1 cellular context compared by ENCODE assay signal in the genomic region with DNA sequence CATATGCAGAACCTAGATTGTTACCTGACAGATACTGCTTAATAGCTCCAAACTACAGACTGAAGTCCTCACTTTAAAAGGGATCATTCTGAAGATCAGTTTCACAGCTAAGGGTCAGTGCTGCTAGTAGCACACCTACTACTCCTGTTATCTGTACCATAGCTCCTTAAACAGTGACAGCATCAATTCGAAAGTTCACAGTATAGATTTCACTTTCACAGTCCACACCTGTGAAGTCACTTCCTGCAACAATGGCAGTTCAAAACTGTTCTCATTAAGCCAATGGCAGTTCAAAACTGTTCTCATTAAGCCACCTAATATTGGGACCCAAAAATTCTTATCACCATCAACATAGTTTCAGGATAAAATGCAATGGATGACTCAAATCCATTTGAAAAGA.
TF ChIP-seq lines count a peak whose summit lies in the region.

No MANE protein-coding gene starts in this region.

TF ChIP-seq in GM12878, 131 proteins besides CTCF, POLR2A, EP300 and RAD21 (continued from another document):
- TF ChIP-seq, protein P1, sequence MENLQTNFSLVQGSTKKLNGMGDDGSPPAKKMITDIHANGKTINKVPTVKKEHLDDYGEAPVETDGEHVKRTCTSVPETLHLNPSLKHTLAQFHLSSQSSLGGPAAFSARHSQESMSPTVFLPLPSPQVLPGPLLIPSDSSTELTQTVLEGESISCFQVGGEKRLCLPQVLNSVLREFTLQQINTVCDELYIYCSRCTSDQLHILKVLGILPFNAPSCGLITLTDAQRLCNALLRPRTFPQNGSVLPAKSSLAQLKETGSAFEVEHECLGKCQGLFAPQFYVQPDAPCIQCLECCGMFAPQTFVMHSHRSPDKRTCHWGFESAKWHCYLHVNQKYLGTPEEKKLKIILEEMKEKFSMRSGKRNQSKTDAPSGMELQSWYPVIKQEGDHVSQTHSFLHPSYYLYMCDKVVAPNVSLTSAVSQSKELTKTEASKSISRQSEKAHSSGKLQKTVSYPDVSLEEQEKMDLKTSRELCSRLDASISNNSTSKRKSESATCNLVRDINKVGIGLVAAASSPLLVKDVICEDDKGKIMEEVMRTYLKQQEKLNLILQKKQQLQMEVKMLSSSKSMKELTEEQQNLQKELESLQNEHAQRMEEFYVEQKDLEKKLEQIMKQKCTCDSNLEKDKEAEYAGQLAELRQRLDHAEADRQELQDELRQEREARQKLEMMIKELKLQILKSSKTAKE (IDR thresholded peaks at IDR 0.05; ENCODE audit: low read depth, poor library complexity, severe bottlenecking): no peak
- TF ChIP-seq, protein P2, sequence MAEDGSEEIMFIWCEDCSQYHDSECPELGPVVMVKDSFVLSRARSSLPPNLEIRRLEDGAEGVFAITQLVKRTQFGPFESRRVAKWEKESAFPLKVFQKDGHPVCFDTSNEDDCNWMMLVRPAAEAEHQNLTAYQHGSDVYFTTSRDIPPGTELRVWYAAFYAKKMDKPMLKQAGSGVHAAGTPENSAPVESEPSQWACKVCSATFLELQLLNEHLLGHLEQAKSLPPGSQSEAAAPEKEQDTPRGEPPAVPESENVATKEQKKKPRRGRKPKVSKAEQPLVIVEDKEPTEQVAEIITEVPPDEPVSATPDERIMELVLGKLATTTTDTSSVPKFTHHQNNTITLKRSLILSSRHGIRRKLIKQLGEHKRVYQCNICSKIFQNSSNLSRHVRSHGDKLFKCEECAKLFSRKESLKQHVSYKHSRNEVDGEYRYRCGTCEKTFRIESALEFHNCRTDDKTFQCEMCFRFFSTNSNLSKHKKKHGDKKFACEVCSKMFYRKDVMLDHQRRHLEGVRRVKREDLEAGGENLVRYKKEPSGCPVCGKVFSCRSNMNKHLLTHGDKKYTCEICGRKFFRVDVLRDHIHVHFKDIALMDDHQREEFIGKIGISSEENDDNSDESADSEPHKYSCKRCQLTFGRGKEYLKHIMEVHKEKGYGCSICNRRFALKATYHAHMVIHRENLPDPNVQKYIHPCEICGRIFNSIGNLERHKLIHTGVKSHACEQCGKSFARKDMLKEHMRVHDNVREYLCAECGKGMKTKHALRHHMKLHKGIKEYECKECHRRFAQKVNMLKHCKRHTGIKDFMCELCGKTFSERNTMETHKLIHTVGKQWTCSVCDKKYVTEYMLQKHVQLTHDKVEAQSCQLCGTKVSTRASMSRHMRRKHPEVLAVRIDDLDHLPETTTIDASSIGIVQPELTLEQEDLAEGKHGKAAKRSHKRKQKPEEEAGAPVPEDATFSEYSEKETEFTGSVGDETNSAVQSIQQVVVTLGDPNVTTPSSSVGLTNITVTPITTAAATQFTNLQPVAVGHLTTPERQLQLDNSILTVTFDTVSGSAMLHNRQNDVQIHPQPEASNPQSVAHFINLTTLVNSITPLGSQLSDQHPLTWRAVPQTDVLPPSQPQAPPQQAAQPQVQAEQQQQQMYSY (CRISPR knock-in tag; IDR thresholded peaks at IDR 0.05): no peak
- TF ChIP-seq CREB1 (IDR thresholded peaks at IDR 0.05; ENCODE audit: low read depth) (peak; percentile 76), JUNB (IDR thresholded peaks at IDR 0.05) (peak; percentile 64), GABPA (IDR thresholded peaks at IDR 0.05; ENCODE audit: low read depth) (peak; percentile 73), NR2C1 (IDR thresholded peaks at IDR 0.05) (peak; percentile 64), ZZZ3 (IDR thresholded peaks at IDR 0.05; ENCODE audit: control insufficient read depth, insufficient read length, low read depth) (no peak), CBX5 (IDR thresholded peaks at IDR 0.05; ENCODE audit: low read depth) (no peak), SMAD1 (IDR thresholded peaks at IDR 0.05; ENCODE audit: low read depth, partially characterized antibody) (no peak), CHD2 (IDR thresholded peaks at IDR 0.05; ENCODE audit: borderline replicate concordance, low read depth, low read length) (no peak), NR2F1 (conservative IDR thresholded peaks at IDR 0.05) (0 out of 2 replicates have a peak, but pooled peaks have one; percentile 28), MTA2 (IDR thresholded peaks at IDR 0.05; ENCODE audit: low read depth) (0 out of 2 replicates have a peak, but pooled peaks have one; percentile 38), CREM (IDR thresholded peaks at IDR 0.05; ENCODE audit: low read depth) (peak; percentile 77), SPI1 (IDR thresholded peaks at IDR 0.05; ENCODE audit: borderline replicate concordance, insufficient read depth, low read depth, low read length) (no peak), SMC3 (IDR thresholded peaks at IDR 0.05; ENCODE audit: borderline replicate concordance, low read length) (no peak), TCF3 (IDR thresholded peaks at IDR 0.05; ENCODE audit: borderline replicate concordance, insufficient read depth, low read depth, low read length) (no peak)
- TF ChIP-seq, protein P3, sequence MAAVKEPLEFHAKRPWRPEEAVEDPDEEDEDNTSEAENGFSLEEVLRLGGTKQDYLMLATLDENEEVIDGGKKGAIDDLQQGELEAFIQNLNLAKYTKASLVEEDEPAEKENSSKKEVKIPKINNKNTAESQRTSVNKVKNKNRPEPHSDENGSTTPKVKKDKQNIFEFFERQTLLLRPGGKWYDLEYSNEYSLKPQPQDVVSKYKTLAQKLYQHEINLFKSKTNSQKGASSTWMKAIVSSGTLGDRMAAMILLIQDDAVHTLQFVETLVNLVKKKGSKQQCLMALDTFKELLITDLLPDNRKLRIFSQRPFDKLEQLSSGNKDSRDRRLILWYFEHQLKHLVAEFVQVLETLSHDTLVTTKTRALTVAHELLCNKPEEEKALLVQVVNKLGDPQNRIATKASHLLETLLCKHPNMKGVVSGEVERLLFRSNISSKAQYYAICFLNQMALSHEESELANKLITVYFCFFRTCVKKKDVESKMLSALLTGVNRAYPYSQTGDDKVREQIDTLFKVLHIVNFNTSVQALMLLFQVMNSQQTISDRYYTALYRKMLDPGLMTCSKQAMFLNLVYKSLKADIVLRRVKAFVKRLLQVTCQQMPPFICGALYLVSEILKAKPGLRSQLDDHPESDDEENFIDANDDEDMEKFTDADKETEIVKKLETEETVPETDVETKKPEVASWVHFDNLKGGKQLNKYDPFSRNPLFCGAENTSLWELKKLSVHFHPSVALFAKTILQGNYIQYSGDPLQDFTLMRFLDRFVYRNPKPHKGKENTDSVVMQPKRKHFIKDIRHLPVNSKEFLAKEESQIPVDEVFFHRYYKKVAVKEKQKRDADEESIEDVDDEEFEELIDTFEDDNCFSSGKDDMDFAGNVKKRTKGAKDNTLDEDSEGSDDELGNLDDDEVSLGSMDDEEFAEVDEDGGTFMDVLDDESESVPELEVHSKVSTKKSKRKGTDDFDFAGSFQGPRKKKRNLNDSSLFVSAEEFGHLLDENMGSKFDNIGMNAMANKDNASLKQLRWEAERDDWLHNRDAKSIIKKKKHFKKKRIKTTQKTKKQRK (IDR thresholded peaks at IDR 0.05; ENCODE audit: low read depth, low read length): no peak
- TF ChIP-seq, protein P4, sequence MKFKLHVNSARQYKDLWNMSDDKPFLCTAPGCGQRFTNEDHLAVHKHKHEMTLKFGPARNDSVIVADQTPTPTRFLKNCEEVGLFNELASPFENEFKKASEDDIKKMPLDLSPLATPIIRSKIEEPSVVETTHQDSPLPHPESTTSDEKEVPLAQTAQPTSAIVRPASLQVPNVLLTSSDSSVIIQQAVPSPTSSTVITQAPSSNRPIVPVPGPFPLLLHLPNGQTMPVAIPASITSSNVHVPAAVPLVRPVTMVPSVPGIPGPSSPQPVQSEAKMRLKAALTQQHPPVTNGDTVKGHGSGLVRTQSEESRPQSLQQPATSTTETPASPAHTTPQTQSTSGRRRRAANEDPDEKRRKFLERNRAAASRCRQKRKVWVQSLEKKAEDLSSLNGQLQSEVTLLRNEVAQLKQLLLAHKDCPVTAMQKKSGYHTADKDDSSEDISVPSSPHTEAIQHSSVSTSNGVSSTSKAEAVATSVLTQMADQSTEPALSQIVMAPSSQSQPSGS (IDR thresholded peaks at IDR 0.05; ENCODE audit: low read length): peak; percentile 60
- TF ChIP-seq, protein P5, sequence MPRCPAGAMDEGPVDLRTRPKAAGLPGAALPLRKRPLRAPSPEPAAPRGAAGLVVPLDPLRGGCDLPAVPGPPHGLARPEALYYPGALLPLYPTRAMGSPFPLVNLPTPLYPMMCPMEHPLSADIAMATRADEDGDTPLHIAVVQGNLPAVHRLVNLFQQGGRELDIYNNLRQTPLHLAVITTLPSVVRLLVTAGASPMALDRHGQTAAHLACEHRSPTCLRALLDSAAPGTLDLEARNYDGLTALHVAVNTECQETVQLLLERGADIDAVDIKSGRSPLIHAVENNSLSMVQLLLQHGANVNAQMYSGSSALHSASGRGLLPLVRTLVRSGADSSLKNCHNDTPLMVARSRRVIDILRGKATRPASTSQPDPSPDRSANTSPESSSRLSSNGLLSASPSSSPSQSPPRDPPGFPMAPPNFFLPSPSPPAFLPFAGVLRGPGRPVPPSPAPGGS (IDR thresholded peaks at IDR 0.05; ENCODE audit: borderline replicate concordance, insufficient read depth, low read depth, low read length, poor library complexity, severe bottlenecking): no peak
- TF ChIP-seq, protein P6, sequence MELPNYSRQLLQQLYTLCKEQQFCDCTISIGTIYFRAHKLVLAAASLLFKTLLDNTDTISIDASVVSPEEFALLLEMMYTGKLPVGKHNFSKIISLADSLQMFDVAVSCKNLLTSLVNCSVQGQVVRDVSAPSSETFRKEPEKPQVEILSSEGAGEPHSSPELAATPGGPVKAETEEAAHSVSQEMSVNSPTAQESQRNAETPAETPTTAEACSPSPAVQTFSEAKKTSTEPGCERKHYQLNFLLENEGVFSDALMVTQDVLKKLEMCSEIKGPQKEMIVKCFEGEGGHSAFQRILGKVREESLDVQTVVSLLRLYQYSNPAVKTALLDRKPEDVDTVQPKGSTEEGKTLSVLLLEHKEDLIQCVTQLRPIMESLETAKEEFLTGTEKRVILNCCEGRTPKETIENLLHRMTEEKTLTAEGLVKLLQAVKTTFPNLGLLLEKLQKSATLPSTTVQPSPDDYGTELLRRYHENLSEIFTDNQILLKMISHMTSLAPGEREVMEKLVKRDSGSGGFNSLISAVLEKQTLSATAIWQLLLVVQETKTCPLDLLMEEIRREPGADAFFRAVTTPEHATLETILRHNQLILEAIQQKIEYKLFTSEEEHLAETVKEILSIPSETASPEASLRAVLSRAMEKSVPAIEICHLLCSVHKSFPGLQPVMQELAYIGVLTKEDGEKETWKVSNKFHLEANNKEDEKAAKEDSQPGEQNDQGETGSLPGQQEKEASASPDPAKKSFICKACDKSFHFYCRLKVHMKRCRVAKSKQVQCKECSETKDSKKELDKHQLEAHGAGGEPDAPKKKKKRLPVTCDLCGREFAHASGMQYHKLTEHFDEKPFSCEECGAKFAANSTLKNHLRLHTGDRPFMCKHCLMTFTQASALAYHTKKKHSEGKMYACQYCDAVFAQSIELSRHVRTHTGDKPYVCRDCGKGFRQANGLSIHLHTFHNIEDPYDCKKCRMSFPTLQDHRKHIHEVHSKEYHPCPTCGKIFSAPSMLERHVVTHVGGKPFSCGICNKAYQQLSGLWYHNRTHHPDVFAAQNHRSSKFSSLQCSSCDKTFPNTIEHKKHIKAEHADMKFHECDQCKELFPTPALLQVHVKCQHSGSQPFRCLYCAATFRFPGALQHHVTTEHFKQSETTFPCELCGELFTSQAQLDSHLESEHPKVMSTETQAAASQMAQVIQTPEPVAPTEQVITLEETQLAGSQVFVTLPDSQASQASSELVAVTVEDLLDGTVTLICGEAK (IDR thresholded peaks at IDR 0.05; ENCODE audit: borderline replicate concordance): peak; percentile 50; the same call in 1 of the 2 replicates
